In the genomic region with DNA sequence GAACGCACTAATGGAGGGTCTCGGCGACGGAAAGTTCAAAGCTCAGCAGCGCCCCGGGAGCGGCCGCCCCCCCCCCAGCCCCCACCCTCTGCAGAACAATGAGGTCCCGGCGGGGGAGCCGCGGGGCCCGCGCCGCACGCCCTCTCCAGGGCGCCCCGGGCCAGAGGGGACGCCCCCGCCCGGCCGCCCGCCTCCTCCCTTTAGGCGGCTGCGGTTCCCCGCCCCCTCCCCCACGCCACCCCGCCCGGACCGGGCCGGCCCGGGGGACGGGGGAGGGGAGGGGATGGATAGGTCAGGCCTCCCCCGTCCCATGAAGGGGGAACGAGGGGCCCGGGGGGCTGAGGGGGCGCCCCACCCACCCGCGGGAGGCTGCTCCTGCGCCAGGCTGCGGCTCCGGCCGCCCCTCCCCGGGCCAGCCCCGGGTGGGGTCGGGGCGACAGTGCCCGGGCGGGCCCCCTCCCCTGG, we compare ENCODE assay signal across 8 cellular contexts. TPM values are rescaled to one million over a fixed set of nuclear protein-coding genes. Genes with fewer than 3 reads are reported as not detected.
DNase-seq lines count a peak whose midpoint lies in the region; ATAC-seq and TF ChIP-seq lines count a peak whose summit lies in the region.

No MANE protein-coding gene starts in this region.

- H3K4me3 ChIP-seq in OCI-LY3 (ENCODE audit: low read length) (peak overlapping the region; percentile 80), ectodermal cell (ENCODE audit: insufficient read depth, low read depth, low read length) (peak overlapping the region; percentile 66), neuronal stem cell (ENCODE audit: low read length in 2 of 2) (peak overlapping the region; percentile 68 to 72)

- no peaks in the 10 kb centered on the region for H3K36me3 Mint-ChIP-seq in T-helper 2 cell treated with Interferon-gamma antibody and Interleukin-4, amounts not matched to agents 5 μg/mL and 100 μg/mL, for 36 hours (ENCODE audit: low read depth)

- no peak overlapping the region for H4K8ac ChIP-seq in neuronal stem cell (ENCODE audit: low read depth, low read length)

- H3K9me3 ChIP-seq in OCI-LY3 (ENCODE audit: insufficient read depth, low read length): no peaks in the 10 kb centered on the region
- no peaks in the 10 kb centered on the region for H3K9me3 ChIP-seq in ectodermal cell (ENCODE audit: control insufficient read depth, low read length)
- no peaks in the 10 kb centered on the region for H3K9me3 ChIP-seq in neuronal stem cell (replicated peaks in 1 of 2; ENCODE audit: control insufficient read depth in 2 of 2, insufficient read depth in 1 of 2, low read depth in 1 of 2, low read length in 2 of 2)

- H3K36me3 ChIP-seq in OCI-LY3 (replicated peaks; ENCODE audit: low read depth, low read length) (no peaks in the 10 kb centered on the region), ectodermal cell (ENCODE audit: control insufficient read depth, insufficient read depth, low read length) (no peaks in the 10 kb centered on the region), neuronal stem cell (replicated peaks in 1 of 2; ENCODE audit: control insufficient read depth in 2 of 2, insufficient read depth in 2 of 2, low read length in 2 of 2) (no peaks in the 10 kb centered on the region)

- WGBS in ectodermal cell, 2 experiments: 0 to 1% methylated on average over 47 to 48 of the region's 49 CpGs
- no CpG with 5 or more reads among the region's 49 CpGs for WGBS in neuronal stem cell (ENCODE audit: extremely low coverage in 2 of 2, insufficient read length in 2 of 2, insufficient replicate concordance in 1 of 2), 2 donors

- no peaks in the 10 kb centered on the region for H3K79me2 ChIP-seq in OCI-LY3 (ENCODE audit: low read length)

- no peak overlapping the region for H2BK5ac ChIP-seq in neuronal stem cell (ENCODE audit: low read length)

- no peaks in the 10 kb centered on the region for H3K9me3 Mint-ChIP-seq in T-helper 2 cell treated with Interferon-gamma antibody and Interleukin-4, amounts not matched to agents 5 μg/mL and 100 μg/mL, for 36 hours

- peak overlapping the region; percentile 47; the same call in 1 of the 2 replicates for H3K9ac ChIP-seq in OCI-LY3 (ENCODE audit: low read length)
- peak overlapping the region; percentile 15 for H3K9ac ChIP-seq in neuronal stem cell (ENCODE audit: low read depth, low read length, poor library complexity)

- ATAC-seq in GM21423 (IDR thresholded peaks at IDR 0.05; ENCODE audit: unreplicated experiment) (no peak), GM18868 (IDR thresholded peaks at IDR 0.05; ENCODE audit: unreplicated experiment) (no peak)

- H3K4me2 ChIP-seq in OCI-LY3 (ENCODE audit: low read length): peak overlapping the region; percentile 98
- H3K4me2 ChIP-seq in neuronal stem cell (ENCODE audit: insufficient read depth, low read length, poor library complexity, severe bottlenecking): peak overlapping the region; percentile 95

- no peak overlapping the region for H2AFZ ChIP-seq in OCI-LY3 (ENCODE audit: low read depth, low read length)
- peak overlapping the region; percentile 92 for H2AFZ ChIP-seq in neuronal stem cell (ENCODE audit: low read length)

- TF ChIP-seq CTCF in OCI-LY3 (IDR thresholded peaks at IDR 0.05; ENCODE audit: low read depth, low read length): no peak

- peaks cover 27% of the 10 kb centered on the region for H3K4me1 Mint-ChIP-seq in T-helper 2 cell treated with Interferon-gamma antibody and Interleukin-4, amounts not matched to agents 5 μg/mL and 100 μg/mL, for 36 hours (ENCODE audit: low read depth)

- H3K18ac ChIP-seq in neuronal stem cell (ENCODE audit: low read length): peak overlapping the region; percentile 42

- no peaks in the 10 kb centered on the region for H3K79me1 ChIP-seq in neuronal stem cell (ENCODE audit: low read depth, low read length)

- no peaks in the 10 kb centered on the region for H4K20me1 ChIP-seq in OCI-LY3 (ENCODE audit: insufficient read depth, low read length)

- no peak overlapping the region for H3K4ac ChIP-seq in neuronal stem cell (ENCODE audit: low read length)

- H3K23ac ChIP-seq in neuronal stem cell (ENCODE audit: low read depth, low read length, poor library complexity): no peak overlapping the region

- H3K27me3 Mint-ChIP-seq in T-helper 2 cell treated with Interferon-gamma antibody and Interleukin-4, amounts not matched to agents 5 μg/mL and 100 μg/mL, for 36 hours (ENCODE audit: low read depth): peaks cover 29% of the 10 kb centered on the region

- H2BK15ac ChIP-seq in neuronal stem cell (ENCODE audit: low read length): peak overlapping the region; percentile 82

- H3K27ac ChIP-seq in OCI-LY3 (ENCODE audit: low read length): no peak overlapping the region
- no peak overlapping the region for H3K27ac ChIP-seq in ectodermal cell (ENCODE audit: insufficient read depth, low read depth, low read length, poor library complexity, severe bottlenecking)
- no peak overlapping the region for H3K27ac ChIP-seq in neuronal stem cell (replicated peaks; ENCODE audit: low read length)

- H3K14ac ChIP-seq in neuronal stem cell (ENCODE audit: low read length): no peak overlapping the region

- no peak overlapping the region for H2BK12ac ChIP-seq in neuronal stem cell (ENCODE audit: low read length)

- H3K4me1 ChIP-seq in OCI-LY3 (ENCODE audit: low read length): no peaks in the 10 kb centered on the region
- H3K4me1 ChIP-seq in ectodermal cell (ENCODE audit: control insufficient read depth, insufficient read depth, low read length): peaks cover 34% of the 10 kb centered on the region
- peaks cover 25 to 26% of the 10 kb centered on the region in 2 donors for H3K4me1 ChIP-seq in neuronal stem cell (ENCODE audit: control insufficient read depth in 2 of 2, insufficient read depth in 1 of 2, low read depth in 1 of 2, low read length in 2 of 2)

- DNase-seq in D341Med (ENCODE audit: low spot score) (peak; percentile 62), neuronal stem cell (ENCODE audit: low spot score) (no peak), NOMO-1 (lab: John Stamatoyannopoulos, UW; ENCODE audit: unreplicated experiment in 2 of 2) (no peak)
- no peak for DNase-seq in T-helper 2 cell treated with Interferon-gamma antibody and Interleukin-4, amounts not matched to agents 5 μg/mL and 100 μg/mL, for 36 hours (ENCODE audit: low spot score)

- no peak overlapping the region for H3K27ac Mint-ChIP-seq in T-helper 2 cell treated with Interferon-gamma antibody and Interleukin-4, amounts not matched to agents 5 μg/mL and 100 μg/mL, for 36 hours

- H2AK5ac ChIP-seq in neuronal stem cell (ENCODE audit: low read depth, low read length): no peak overlapping the region

- H2BK120ac ChIP-seq in neuronal stem cell (ENCODE audit: low read depth, low read length): no peak overlapping the region

- H3K4me3 Mint-ChIP-seq in T-helper 2 cell treated with Interferon-gamma antibody and Interleukin-4, amounts not matched to agents 5 μg/mL and 100 μg/mL, for 36 hours: no peak overlapping the region

- no peak overlapping the region for H4K91ac ChIP-seq in neuronal stem cell (ENCODE audit: low read depth, low read length, poor library complexity)

- peaks cover 33% of the 10 kb centered on the region for H3K27me3 ChIP-seq in OCI-LY3 (ENCODE audit: low read depth, low read length)
- peaks cover 35% of the 10 kb centered on the region for H3K27me3 ChIP-seq in ectodermal cell (ENCODE audit: control insufficient read depth, insufficient read depth, low read length, poor library complexity, severe bottlenecking)
- H3K27me3 ChIP-seq in neuronal stem cell (ENCODE audit: control insufficient read depth in 3 of 3, insufficient read depth in 3 of 3, low read depth in 1 of 3, low read length in 3 of 3): peaks cover 0 to 34% (median 17%) of the 10 kb centered on the region in 3 experiments

RNA-seq across cellular contexts. Expression of a gene that starts 1.5 kb away (rescaled TPM):
- polyA plus RNA-seq in ectodermal cell (2013, experiment 1 of 4): 34.9 TPM
- polyA plus RNA-seq in ectodermal cell (2013, experiment 2 of 4): 36.7 TPM
- polyA plus RNA-seq in ectodermal cell (2013, experiment 3 of 4): 33.6 TPM
- 37.4 TPM for polyA plus RNA-seq in ectodermal cell (2013, experiment 4 of 4)
- polyA plus RNA-seq in neuronal stem cell (2013, experiment 1 of 2): 27.2 TPM
- polyA plus RNA-seq in neuronal stem cell (2013, experiment 2 of 2): 27.3 TPM
